14 cellular contexts compared by ENCODE assay signal in the genomic region with DNA sequence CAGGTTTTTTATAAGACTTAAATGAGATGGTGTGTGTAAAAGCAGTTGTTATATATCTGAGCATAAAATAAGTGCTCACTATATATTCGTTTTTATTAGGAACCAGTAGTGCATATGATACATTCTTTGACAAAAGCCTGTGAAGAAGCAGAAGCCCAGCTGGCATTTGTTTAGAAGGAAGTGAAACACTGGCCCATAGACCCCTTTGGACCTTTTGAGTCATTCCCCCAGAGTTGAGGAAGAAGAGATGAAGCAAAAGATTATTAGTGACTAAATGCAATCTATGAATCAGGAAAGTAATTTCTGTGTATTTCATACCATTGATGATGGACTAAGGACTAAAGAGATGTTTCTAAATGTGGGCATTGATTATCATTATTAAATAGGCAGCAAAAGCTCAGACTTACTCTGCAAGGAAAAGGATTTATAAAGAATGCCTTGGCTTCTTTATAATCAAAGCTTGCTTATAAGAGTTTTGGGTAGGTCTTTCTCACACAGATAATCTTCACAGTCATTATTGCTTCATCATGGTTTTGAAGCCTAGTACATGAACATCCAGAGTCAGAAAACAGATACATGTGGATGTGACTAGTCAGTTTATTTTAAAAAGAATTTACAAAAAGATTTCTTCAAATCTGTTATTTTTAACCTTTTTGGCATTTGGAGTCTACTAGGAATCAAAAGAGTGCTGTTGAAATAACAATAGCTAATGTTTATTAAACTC. TPM values are rescaled to one million over a fixed set of nuclear protein-coding genes. Genes with fewer than 3 reads are reported as not detected.
DNase-seq lines count a peak whose midpoint lies in the region; ATAC-seq and TF ChIP-seq lines count a peak whose summit lies in the region.
"Had no signal": no experiment of that assay in that cellular context is flagged by ENCODE, and none has a peak within 500 bp of the region (broad histone marks: within the 10 kb centered on the region; RNA-seq: fewer than 3 reads in every experiment).

No MANE protein-coding gene starts in this region.

- no peak for TF ChIP-seq CTCF in GM13976 (IDR thresholded peaks at IDR 0.05; ENCODE audit: borderline replicate concordance, control extremely low read depth, extremely low read depth, insufficient read depth, missing control alignments)
- no peak for TF ChIP-seq CTCF in thyroid gland (IDR thresholded peaks at IDR 0.05)

- peak; percentile 45 for DNase-seq in GM13976 (ENCODE audit: low spot score)
- peak; percentile 79 for DNase-seq in SIG-M5 treated with dmso at 0.1 percent for 504 hours (lab: John Stamatoyannopoulos, UW; ENCODE audit: unreplicated experiment)
- no peak for DNase-seq in thyroid gland
- DNase-seq in SW480 (ENCODE audit: low spot score): no peak
- DNase-seq in posterior vena cava (ENCODE audit: low spot score): no peak
- DNase-seq in NCI-H748 treated with DMSO at 0.1 percent for 48 hours (lab: John Stamatoyannopoulos, UW): no peak
- DNase-seq: activated CD4-positive, CD25-positive, alpha-beta regulatory T cell treated with anti-CD3 and anti-CD28 coated beads, Interleukin-2, amount 50 U/mL, for 72 hours; AML-193; kidney had no signal

- intact Hi-C loops in thyroid gland (cut with DNase I): no loop called here
- intact Hi-C loops in posterior vena cava (cut with DNase I): no loop called here

- no peaks in the 10 kb centered on the region for H3K27me3 ChIP-seq in thyroid gland
- H3K27me3 ChIP-seq: adrenal gland had no signal

- in situ Hi-C loops in GM13976 (cut with MboI; ENCODE audit: low sequenced_read_pairs, unreplicated experiment): no loop called here

- no peak overlapping the region for H3K4me3 ChIP-seq in thyroid gland (replicated peaks in 1 of 3)
- H3K4me3 ChIP-seq: adrenal gland had no signal

- H3K27ac ChIP-seq in thyroid gland: no peak overlapping the region
- H3K27ac ChIP-seq: adrenal gland, parathyroid adenoma had no signal

- H3K4me1 ChIP-seq in thyroid gland: peaks cover 4 to 15% of the 10 kb centered on the region in 2 donors

- no peaks in the 10 kb centered on the region for H3K36me3 ChIP-seq in thyroid gland
- H3K36me3 ChIP-seq: adrenal gland had no signal

- TF ChIP-seq POLR2A in thyroid gland (IDR thresholded peaks at IDR 0.05): no peak

- H3K9me3 ChIP-seq in thyroid gland: no peaks in the 10 kb centered on the region
- H3K9me3 ChIP-seq: adrenal gland had no signal

- WGBS in thyroid gland, 2 donors: 85 to 93% methylated on average over 1 of the region's 1 CpG

- ATAC-seq in GM21381 (IDR thresholded peaks at IDR 0.05; ENCODE audit: unreplicated experiment) (peak; percentile 33), HG03108 (IDR thresholded peaks at IDR 0.05; ENCODE audit: unreplicated experiment) (peak; percentile 40)
- ATAC-seq: esophagus mucosa had no signal

RNA-seq across cellular contexts. Expression of a gene that starts 16.9 kb away (rescaled TPM):
- total RNA-seq in thyroid gland (10 to 100 TPM; 38.8 to 79.1 (median 45.2) TPM), posterior vena cava (10 to 100 TPM; 52.6 to 62.2 TPM)

Comparison
In these comparisons a context has a peak if more than half of its experiments do, and no peak if none do; other contexts are left out.
1. DNase-seq: peak in GM13976 (single experiment) and SIG-M5 treated with dmso at 0.1 percent for 504 hours (single experiment); none in thyroid gland (0 of 2), SW480 (single experiment), posterior vena cava (single experiment) and NCI-H748 treated with DMSO at 0.1 percent for 48 hours (single experiment).